ENCODE assay signal across 8 cellular contexts in genomic region chr17:32349854-32350661, GRCh38. TPM values are rescaled to one million over a fixed set of nuclear protein-coding genes. Genes with fewer than 3 reads are reported as not detected.
A peak's percentile ranks its signal among the peaks of the same experiment; 100 is the strongest.
DNase-seq lines count a peak whose midpoint lies in the region; ATAC-seq and TF ChIP-seq lines count a peak whose summit lies in the region.

Gene ZNF207 (plus strand): TSS chr17:32350157. CDS start chr17:32350286, 129 bp downstream.

- POLR2A ChIA-PET in CD4-positive, alpha-beta memory T cell (lab: Charles Lee; ENCODE audit: partially characterized antibody): interaction anchor here (0.8 to 5.6 kb wide), 8 partner anchors 8 to 527 kb away, joined by 3 to 43 read pairs (median 7); partner anchors contain the start of genes C17orf75, MYO1D, PSMD11 and UTP6

- peak within 1 kb of the TSS; percentile 97 to 100 (median 100) for H3K4me3 Mint-ChIP-seq in CD4-positive, alpha-beta memory T cell

- peak within 1 kb of the TSS; percentile 100 for H3K27ac ChIP-seq in CD4-positive, alpha-beta memory T cell (ENCODE audit: low read depth, low read length)
- H3K27ac ChIP-seq in lung (ENCODE audit: low read depth in 1 of 2, low read length in 1 of 2): peak within 1 kb of the TSS; percentile 96 to 97

- ATAC-seq in GM19463 (IDR thresholded peaks at IDR 0.05; ENCODE audit: unreplicated experiment): peak; percentile 90
- peak; percentile 96 for ATAC-seq in lung (ENCODE audit: insufficient read depth, low FRiP score)

- H3K27me3 Mint-ChIP-seq in CD4-positive, alpha-beta memory T cell: no peaks in the 10 kb centered on the region

- WGBS in lung, 2 donors: 0% methylated on average over 45 to 47 of the region's 47 CpGs

- peak within 1 kb of the TSS; percentile 96 to 100 for H3K4me3 ChIP-seq in CD4-positive, alpha-beta memory T cell (ENCODE audit: low read length in 2 of 2)
- H3K4me3 ChIP-seq in lung: peak within 1 kb of the TSS; percentile 91

- no peaks in the 10 kb centered on the region for H3K9me3 ChIP-seq in CD4-positive, alpha-beta memory T cell (ENCODE audit: control insufficient read depth in 1 of 2, low read length in 2 of 2)
- no peaks in the 10 kb centered on the region for H3K9me3 ChIP-seq in lung (ENCODE audit: control insufficient read depth in 2 of 2, insufficient read depth in 1 of 2, low read length in 1 of 2)

- intact Hi-C loops in CD4-positive, alpha-beta memory T cell (cut with micrococcal nuclease): loop anchor here (1.0 to 10.0 kb wide), 3 partner anchors 8 to 525 kb away; partner anchors contain the start of genes C17orf75, MYO1D and PSMD11

- peaks cover 23 to 54% (median 38%) of the 10 kb centered on the region in 4 donors for H3K4me1 Mint-ChIP-seq in CD4-positive, alpha-beta memory T cell

- peak within 1 kb of the TSS; percentile 98 to 100 (median 100) for H3K27ac Mint-ChIP-seq in CD4-positive, alpha-beta memory T cell

- H3K36me3 ChIP-seq in CD4-positive, alpha-beta memory T cell (ENCODE audit: insufficient read depth, low read length): peaks cover 10% of the 10 kb centered on the region
- peaks cover 5 to 6% of the 10 kb centered on the region in 2 donors for H3K36me3 ChIP-seq in lung (ENCODE audit: control insufficient read depth in 2 of 2, insufficient read depth in 2 of 2, low read length in 2 of 2)

- peaks cover 0 to 5% (median 0%) of the 10 kb centered on the region in 8 donors for H3K9me3 Mint-ChIP-seq in CD4-positive, alpha-beta memory T cell

- peaks cover 25 to 49% of the 10 kb centered on the region in 2 donors for H3K36me3 Mint-ChIP-seq in CD4-positive, alpha-beta memory T cell

- peaks cover 45% of the 10 kb centered on the region for H3K4me1 ChIP-seq in CD4-positive, alpha-beta memory T cell (ENCODE audit: insufficient read depth, low read length)
- H3K4me1 ChIP-seq in lung (ENCODE audit: control insufficient read depth in 2 of 2, insufficient read depth in 2 of 2, low read length in 2 of 2): peaks cover 6 to 23% of the 10 kb centered on the region in 2 donors

- H3K27me3 ChIP-seq in CD4-positive, alpha-beta memory T cell (ENCODE audit: insufficient read depth, low read length): no peaks in the 10 kb centered on the region
- H3K27me3 ChIP-seq in lung (ENCODE audit: control insufficient read depth, insufficient read depth): no peaks in the 10 kb centered on the region

- CTCF ChIA-PET in CD4-positive, alpha-beta memory T cell (lab: Charles Lee; ENCODE audit: partially characterized antibody): interaction anchor here (1.0 to 1.3 kb wide), 2 partner anchors 9 to 50 kb away, joined by 3 to 4 read pairs; no protein-coding TSS in a partner anchor

- no peak for TF ChIP-seq CTCF in lung (IDR thresholded peaks at IDR 0.05; ENCODE audit: control extremely low read depth, extremely low read depth)

- peak; percentile 94 to 96 (median 95) for DNase-seq in CD4-positive, alpha-beta memory T cell
- DNase-seq in HS-5 (ENCODE audit: low read depth): peak; percentile 79
- peak; percentile 89 for DNase-seq in NK-92 treated with Interleukin-12 subunit alpha and Interleukin-12 subunit beta, amount 100 ng/mL, for 24 hours (lab: John Stamatoyannopoulos, UW)
- DNase-seq in activated CD8-positive, alpha-beta memory T cell treated with anti-CD3 and anti-CD28 coated beads for 24 hours: peak; percentile 96
- DNase-seq in effector CD8-positive, alpha-beta T cell (lab: John Stamatoyannopoulos, UW): peak; percentile 90
- DNase-seq in lung (ENCODE audit: low spot score): peak; percentile 95
- DNase-seq in stimulated activated CD4-positive, alpha-beta T cell treated with anti-CD3 and anti-CD28 coated beads, TNF-alpha, amount 100 ng/mL, for 4 hours (ENCODE audit: low read depth in 3 of 3): peak; percentile 86 to 90 (median 89)

RNA-seq across cellular contexts. Expression of gene ZNF207, which starts in this region (rescaled TPM):
- 100 to 1,000 TPM; 267 to 298 TPM for total RNA-seq in CD4-positive, alpha-beta memory T cell
- polyA plus RNA-seq in CD4-positive, alpha-beta memory T cell: 100 to 1,000 TPM; 158 to 166 TPM
- total RNA-seq in lung: 100 to 1,000 TPM; 134 to 321 TPM
- polyA plus RNA-seq in lung: 100 to 1,000 TPM in 1 of 2 donors, 10 to 100 TPM in 1; 51.3 to 103 TPM

Comparison
In these comparisons a context has a peak if more than half of its experiments do, and no peak if none do; other contexts are left out.
1. Peak in every context shown above with its lines: DNase-seq, ATAC-seq, H3K4me3 ChIP-seq and H3K27ac ChIP-seq.